Comparison of ENCODE assay signal across 14 cellular contexts in the genomic region with DNA sequence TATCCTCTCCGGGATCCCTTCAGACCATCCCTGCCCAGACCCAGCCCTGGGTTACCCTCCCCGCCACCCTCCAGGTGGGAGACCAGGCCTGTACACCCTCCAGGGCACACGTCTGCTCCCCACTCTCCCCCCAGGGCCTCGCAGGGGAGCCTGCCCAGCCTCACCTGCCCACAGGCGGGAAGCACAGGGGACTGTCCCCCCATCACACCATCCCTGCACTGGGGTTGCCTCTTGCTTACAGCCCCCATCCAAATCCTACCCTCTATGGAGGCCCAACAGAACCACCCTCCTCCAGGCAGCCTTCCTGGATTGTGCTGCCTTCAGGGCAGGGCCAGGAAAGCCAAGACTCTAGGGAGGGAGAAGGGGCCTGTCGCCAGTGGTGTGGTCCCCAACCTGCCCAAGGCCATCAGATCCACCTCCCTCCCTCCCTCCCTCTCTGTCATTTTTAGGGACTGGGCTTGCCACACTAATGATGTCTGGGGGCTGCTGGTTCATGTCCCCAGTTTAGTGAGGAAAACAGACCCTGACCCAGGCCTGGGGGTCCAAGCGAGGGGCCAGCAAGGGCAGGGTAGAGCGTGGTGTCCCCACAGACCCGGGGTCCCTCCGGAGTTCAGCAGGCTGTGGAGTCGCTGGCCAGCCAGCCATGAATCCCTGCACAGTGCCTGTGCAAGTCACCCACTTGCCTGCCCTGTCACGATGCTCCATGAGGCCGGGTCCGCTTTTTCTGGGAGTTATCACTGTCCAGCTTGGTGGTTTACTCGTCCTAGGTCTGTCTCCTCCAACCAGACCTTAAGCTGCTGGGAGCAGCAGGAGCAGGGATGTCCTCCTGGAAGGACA.
"Had no signal": no experiment of that assay in that cellular context is flagged by ENCODE, and none has a peak within 500 bp of the region (broad histone marks: within the 10 kb centered on the region; RNA-seq: fewer than 3 reads in every experiment).

No MANE protein-coding gene starts in this region.

- H3K27ac Mint-ChIP-seq: activated naive CD4-positive, alpha-beta T cell treated with anti-CD3 and anti-CD28 coated beads, Interleukin-2, amount 50 U/mL, for 72 hours; brain; mesothelial cell of epicardium; stimulated activated memory B cell treated with anti-CD40 and anti-IgM and Interleukin-4, amounts not matched to agents 10 μg/mL and 1 μg/mL and 100 μg/mL, for 72 hours; T-helper 17 cell had no signal

- H3K9me3 ChIP-seq: transverse colon, vagina had no signal

- H3K4me3 Mint-ChIP-seq: brain; mesothelial cell of epicardium; stimulated activated memory B cell treated with anti-CD40 and anti-IgM and Interleukin-4, amounts not matched to agents 10 μg/mL and 1 μg/mL and 100 μg/mL, for 72 hours; T-helper 17 cell had no signal

- ATAC-seq: stimulated activated memory B cell treated with anti-CD40 and anti-IgM and Interleukin-4, amounts not matched to agents 10 μg/mL and 1 μg/mL and 100 μg/mL, for 72 hours; T-helper 17 cell had no signal

- H3K27me3 ChIP-seq: vagina had no signal

- H3K36me3 ChIP-seq: transverse colon, vagina, WERI-Rb-1 had no signal

- H3K36me3 Mint-ChIP-seq: activated naive CD4-positive, alpha-beta T cell treated with anti-CD3 and anti-CD28 coated beads, Interleukin-2, amount 50 U/mL, for 72 hours; brain; mesothelial cell of epicardium; stimulated activated memory B cell treated with anti-CD40 and anti-IgM and Interleukin-4, amounts not matched to agents 10 μg/mL and 1 μg/mL and 100 μg/mL, for 72 hours had no signal

- H3K27ac ChIP-seq: transverse colon, vagina, WERI-Rb-1 had no signal

- DNase-seq: activated CD4-positive, alpha-beta T cell treated with anti-CD3 and anti-CD28 coated beads, Interleukin-2, amount 50 U/mL, for 48 hours; activated gamma-delta T cell; central memory CD4-positive, alpha-beta T cell; cortex of kidney; effector memory CD4-positive, alpha-beta T cell; foreskin melanocyte; T-helper 17 cell; WERI-Rb-1 had no signal

- H3K4me1 ChIP-seq: transverse colon, vagina had no signal

- H3K4me3 ChIP-seq: transverse colon, vagina had no signal

- H3K4me1 Mint-ChIP-seq: mesothelial cell of epicardium; stimulated activated memory B cell treated with anti-CD40 and anti-IgM and Interleukin-4, amounts not matched to agents 10 μg/mL and 1 μg/mL and 100 μg/mL, for 72 hours; T-helper 17 cell had no signal
